ENCODE assay signal across 8 cellular contexts in genomic region chr13:23980160-23980551, GRCh38.
DNase-seq lines count a peak whose midpoint lies in the region; ATAC-seq and TF ChIP-seq lines count a peak whose summit lies in the region.

No MANE protein-coding gene starts in this region.

- H2BK5ac ChIP-seq in mesendoderm (ENCODE audit: low read length): no peak overlapping the region

- DNase-seq in SIG-M5 treated with dmso at 0.1 percent for 504 hours (lab: John Stamatoyannopoulos, UW; ENCODE audit: unreplicated experiment): peak; percentile 60
- DNase-seq in SIG-M5 (lab: John Stamatoyannopoulos, UW): no peak
- DNase-seq in NCI-H526 (lab: John Stamatoyannopoulos, UW): peak; percentile 35 to 80
- DNase-seq in activated CD8-positive, alpha-beta memory T cell treated with anti-CD3 and anti-CD28 coated beads, Interleukin-2, amount 50 U/mL, for 1 hour (ENCODE audit: extremely low read depth): peak; percentile 78
- DNase-seq in endodermal cell: peak; percentile 93
- DNase-seq in mesendoderm: peak; percentile 89
- DNase-seq in stimulated activated CD8-positive, alpha-beta memory T cell treated with anti-CD3 and anti-CD28 coated beads, Interleukin-12 subunit alpha, Interleukin-12 subunit beta, amount 100 ng/mL, for 4 hours (ENCODE audit: low read depth): peak; percentile 90

- H3K9me3 ChIP-seq in endodermal cell (ENCODE audit: control insufficient read depth, low read length): no peaks in the 10 kb centered on the region

- H3K56ac ChIP-seq in mesendoderm (ENCODE audit: low read length): no peak overlapping the region

- WGBS in endodermal cell (ENCODE audit: insufficient coverage in 1 of 2, insufficient read length in 1 of 2), 2 experiments: 0 to 2% methylated on average over 23 to 27 of the region's 28 CpGs
- WGBS in mesendoderm (ENCODE audit: extremely low coverage, insufficient coverage, low lambda C conversion rate): no CpG with 5 or more reads among the region's 28 CpGs

- H3K27ac ChIP-seq in endodermal cell (ENCODE audit: low read depth, low read length) (peak overlapping the region; percentile 99), mesendoderm (ENCODE audit: low read depth, low read length) (no peak overlapping the region)

- peak overlapping the region; percentile 71 for H3K4me3 Mint-ChIP-seq in endodermal cell

- H3K79me2 ChIP-seq in mesendoderm (ENCODE audit: control insufficient read depth, insufficient read depth, low read length): no peaks in the 10 kb centered on the region

- no peaks in the 10 kb centered on the region for H3K36me3 ChIP-seq in endodermal cell (ENCODE audit: control insufficient read depth, insufficient read depth, low read length)
- no peaks in the 10 kb centered on the region for H3K36me3 ChIP-seq in mesendoderm (ENCODE audit: control insufficient read depth, insufficient read depth, low read length)

- H3K4me1 Mint-ChIP-seq in endodermal cell: peaks cover 8% of the 10 kb centered on the region

- H2BK15ac ChIP-seq in mesendoderm (replicated peaks; ENCODE audit: low read depth): no peak overlapping the region

- no peak overlapping the region for H3K4ac ChIP-seq in mesendoderm (ENCODE audit: low read depth, low read length)

- H2AK5ac ChIP-seq in mesendoderm (ENCODE audit: low read length): no peak overlapping the region

- peak overlapping the region; percentile 90 for H3K4me3 ChIP-seq in endodermal cell (ENCODE audit: low read length)
- peak overlapping the region; percentile 60 for H3K4me3 ChIP-seq in mesendoderm (ENCODE audit: low read length)

- no peak overlapping the region for H2BK120ac ChIP-seq in mesendoderm (ENCODE audit: low read depth, low read length)

- H3K9me3 Mint-ChIP-seq in endodermal cell: no peaks in the 10 kb centered on the region

- H3K9ac ChIP-seq in endodermal cell (ENCODE audit: extremely low read depth, low read length, poor library complexity, severe bottlenecking): peak overlapping the region; percentile 73
- no peak overlapping the region for H3K9ac ChIP-seq in mesendoderm (ENCODE audit: low read length)

- H3K79me1 ChIP-seq in mesendoderm (ENCODE audit: low read length): no peaks in the 10 kb centered on the region

- H4K5ac ChIP-seq in mesendoderm (ENCODE audit: low read length): no peak overlapping the region

- H3K27me3 Mint-ChIP-seq in endodermal cell (ENCODE audit: insufficient read depth): peaks cover 31% of the 10 kb centered on the region

- peak overlapping the region; percentile 92 for H3K4me2 ChIP-seq in mesendoderm (ENCODE audit: low read length)

- H3K23ac ChIP-seq in mesendoderm (ENCODE audit: low read length): no peak overlapping the region

- peak; percentile 93 for ATAC-seq in HG03066 (IDR thresholded peaks at IDR 0.05; ENCODE audit: low read depth, unreplicated experiment)

- H3K27ac Mint-ChIP-seq in endodermal cell: peak overlapping the region; percentile 53

- H3K4me1 ChIP-seq in endodermal cell (ENCODE audit: control insufficient read depth, insufficient read depth, low read length) (no peaks in the 10 kb centered on the region), mesendoderm (ENCODE audit: control insufficient read depth, low read depth, low read length) (no peaks in the 10 kb centered on the region)

- peaks cover 11% of the 10 kb centered on the region for H3K27me3 ChIP-seq in endodermal cell (ENCODE audit: control insufficient read depth, insufficient read depth, low read length, poor library complexity, severe bottlenecking)
- H3K27me3 ChIP-seq in mesendoderm (ENCODE audit: insufficient read depth, low read length, poor library complexity): no peaks in the 10 kb centered on the region

- H3K36me3 Mint-ChIP-seq in endodermal cell (ENCODE audit: low read depth): no peaks in the 10 kb centered on the region

- TF ChIP-seq CTCF in endodermal cell (conservative IDR thresholded peaks at IDR 0.05): no peak

- no peak overlapping the region for H4K8ac ChIP-seq in mesendoderm (ENCODE audit: low read depth, low read length)

- H3K18ac ChIP-seq in mesendoderm (ENCODE audit: low read length): no peak overlapping the region
